ENCODE assay signal across 19 cellular contexts in genomic region chr12:105079011-105079570, GRCh38. TPM values are rescaled to one million over a fixed set of nuclear protein-coding genes. Genes with fewer than 3 reads are reported as not detected.
DNase-seq lines count a peak whose midpoint lies in the region; ATAC-seq, FAIRE-seq and TF ChIP-seq lines count a peak whose summit lies in the region.
"Had no signal": no experiment of that assay in that cellular context is flagged by ENCODE, and none has a peak within 500 bp of the region (broad histone marks: within the 10 kb centered on the region; RNA-seq: fewer than 3 reads in every experiment).

No MANE protein-coding gene starts in this region.

- H3K56ac ChIP-seq in H1 (replicated peaks; ENCODE audit: insufficient read length, low read depth, low read length), result no peak overlapping the region

- no peak overlapping the region for H3K9ac ChIP-seq in H1 (replicated peaks in 1 of 4; ENCODE audit: extremely low read depth in 1 of 4, low read depth in 3 of 4, low read length in 3 of 4)
- no peak overlapping the region for H3K9ac ChIP-seq in neural progenitor cell

- H3K4me1 Mint-ChIP-seq in neural progenitor cell, result peaks cover 9% of the 10 kb centered on the region

- ATAC-seq in GM21619 (IDR thresholded peaks at IDR 0.05; ENCODE audit: unreplicated experiment) (no peak), GM18907 (IDR thresholded peaks at IDR 0.05; ENCODE audit: unreplicated experiment) (no peak)

- no peak overlapping the region for H2BK120ac ChIP-seq in H1 (replicated peaks; ENCODE audit: low read depth, low read length)

- peaks cover 5% of the 10 kb centered on the region for H3K23me2 ChIP-seq in H1 (ENCODE audit: low read depth, low read length)

- DNase-seq in NCI-H748 (lab: John Stamatoyannopoulos, UW; ENCODE audit: unreplicated experiment), result peak; percentile 70
- DNase-seq in NCI-H748 treated with DMSO at 0.1 percent for 48 hours (lab: John Stamatoyannopoulos, UW), result no peak
- peak; percentile 24 for DNase-seq in NCI-H2107 (lab: John Stamatoyannopoulos, UW)
- DNase-seq in H1 (ENCODE audit: low read depth in 1 of 2, low spot score in 2 of 2), result no peak
- no peak for DNase-seq in neural progenitor cell (ENCODE audit: low spot score)
- no peak for DNase-seq in GOT3 (lab: John Stamatoyannopoulos, UW)
- DNase-seq: Caco-2; CD4-positive, alpha-beta T cell; DMS153; GDM1; NCI-H526 treated with DMSO at 0.1 percent for 48 hours; OCI-M1; Right ventricle myocardium superior had no signal

- no peaks in the 10 kb centered on the region for H3K9me3 Mint-ChIP-seq in neural progenitor cell
- H3K9me3 Mint-ChIP-seq: CD4-positive, alpha-beta T cell; T-helper 2 cell treated with Interferon-gamma antibody and Interleukin-4, amounts not matched to agents 5 μg/mL and 100 μg/mL, for 36 hours had no signal

- no peak for FAIRE-seq in H1 (lab: Jason Lieb, UNC)
- FAIRE-seq: A204.1, GM19239, H54 had no signal

- H4K91ac ChIP-seq in H1 (replicated peaks; ENCODE audit: insufficient read length, low read length), result no peak overlapping the region

- H2BK5ac ChIP-seq in H1 (ENCODE audit: low read depth, low read length), result no peak overlapping the region

- H3K18ac ChIP-seq in H1 (ENCODE audit: extremely low read depth, low read length), result no peak overlapping the region

- H3K23ac ChIP-seq in H1 (ENCODE audit: insufficient read length), result no peak overlapping the region

- TF ChIP-seq RAD21 in H1 (IDR thresholded peaks at IDR 0.05 in 1 of 2, conservative IDR thresholded peaks at IDR 0.05 in 1 of 2; ENCODE audit: low read depth in 2 of 2, low read length in 2 of 2), result no peak

- H3K9me3 ChIP-seq in H1 (ENCODE audit: insufficient read depth in 2 of 2, low read depth in 1 of 2, low read length in 1 of 2) (no peaks in the 10 kb centered on the region), neural progenitor cell (ENCODE audit: low read depth) (no peaks in the 10 kb centered on the region)
- H3K9me3 ChIP-seq: Caco-2 had no signal

- H3K27ac ChIP-seq in H1 (ENCODE audit: low read depth, low read length), result no peak overlapping the region
- no peak overlapping the region for H3K27ac ChIP-seq in neural progenitor cell

- no peak for TF ChIP-seq POLR2A in H1 (IDR thresholded peaks at IDR 0.05; ENCODE audit: control extremely low read depth in 1 of 2, low read depth in 2 of 2, low read length in 2 of 2)

- H3K4me3 Mint-ChIP-seq in neural progenitor cell, result no peak overlapping the region
- H3K4me3 Mint-ChIP-seq: CD4-positive, alpha-beta T cell; T-helper 2 cell treated with Interferon-gamma antibody and Interleukin-4, amounts not matched to agents 5 μg/mL and 100 μg/mL, for 36 hours had no signal

- no peak overlapping the region for H2AFZ ChIP-seq in H1 (ENCODE audit: low read length)
- peak overlapping the region; percentile 67 for H2AFZ ChIP-seq in neural progenitor cell (replicated peaks)

- H3K4me2 ChIP-seq in H1 (ENCODE audit: insufficient read depth in 1 of 2, low read depth in 2 of 2, low read length in 2 of 2), result no peak overlapping the region
- H3K4me2 ChIP-seq in neural progenitor cell, result no peak overlapping the region

- H3K27me3 Mint-ChIP-seq in neural progenitor cell (ENCODE audit: insufficient read depth, low read depth), result peaks cover 7% of the 10 kb centered on the region

- POLR2A ChIA-PET in H1 (lab: Charles Lee; ENCODE audit: partially characterized antibody), result interaction anchor here (0.9 to 1.7 kb wide), 3 partner anchors 9 to 29 kb away, joined by 3 to 7 read pairs (median 7); partner anchors contain the start of gene WASHC4

- no peak overlapping the region for H2BK15ac ChIP-seq in H1 (ENCODE audit: low read length)

- no peak overlapping the region for H2BK20ac ChIP-seq in H1 (ENCODE audit: low read length)

- no peaks in the 10 kb centered on the region for H3K79me1 ChIP-seq in H1 (ENCODE audit: low read depth, low read length)

- no peak overlapping the region for H3K14ac ChIP-seq in H1 (ENCODE audit: insufficient read length)

- H4K5ac ChIP-seq in H1 (ENCODE audit: insufficient read length, low read depth, low read length), result no peak overlapping the region

- H4K8ac ChIP-seq in H1 (ENCODE audit: extremely low read depth, insufficient read depth, low read length), result no peak overlapping the region

- H3K27me3 ChIP-seq in H1 (replicated peaks in 1 of 4; ENCODE audit: control insufficient read depth in 3 of 4, extremely low read depth in 1 of 4, insufficient read depth in 3 of 4, low read length in 3 of 4) (peaks cover 0 to 4% (median 2%) of the 10 kb centered on the region in 4 experiments; a peak in 3 of 7 replicates), neural progenitor cell (peaks cover 26% of the 10 kb centered on the region)

- H3K36me3 ChIP-seq in H1 (ENCODE audit: control insufficient read depth in 2 of 4, insufficient read depth in 4 of 4, low read length in 3 of 4) (no peaks in the 10 kb centered on the region), neural progenitor cell (no peaks in the 10 kb centered on the region)

- no peak overlapping the region for H3K27ac Mint-ChIP-seq in neural progenitor cell
- H3K27ac Mint-ChIP-seq: CD4-positive, alpha-beta T cell; T-helper 2 cell treated with Interferon-gamma antibody and Interleukin-4, amounts not matched to agents 5 μg/mL and 100 μg/mL, for 36 hours had no signal

- H2BK12ac ChIP-seq in H1 (ENCODE audit: low read depth, low read length), result no peak overlapping the region

- H3F3A ChIP-seq in neural progenitor cell (ENCODE audit: low read depth), result peaks cover 5% of the 10 kb centered on the region

- no peak for TF ChIP-seq CTCF in H1 (IDR thresholded peaks at IDR 0.05; ENCODE audit: control extremely low read depth in 1 of 3, insufficient read depth in 1 of 3, low read depth in 1 of 3, low read length in 3 of 3)
- TF ChIP-seq CTCF in neural progenitor cell (IDR thresholded peaks at IDR 0.05), result no peak

- no peaks in the 10 kb centered on the region for H3K36me3 Mint-ChIP-seq in neural progenitor cell

- H4K20me1 ChIP-seq in H1 (replicated peaks in 1 of 2; ENCODE audit: control insufficient read depth in 1 of 2, insufficient read depth in 2 of 2, low read length in 2 of 2), result no peaks in the 10 kb centered on the region
- H4K20me1 ChIP-seq in neural progenitor cell (ENCODE audit: low read depth), result no peaks in the 10 kb centered on the region

- no peak for TF ChIP-seq EP300 in H1 (IDR thresholded peaks at IDR 0.05; ENCODE audit: borderline replicate concordance in 1 of 2, low read depth in 2 of 2, low read length in 2 of 2)

- peaks cover 4 to 9% (median 5%) of the 10 kb centered on the region in 4 experiments; a peak in 6 of 7 replicates for H3K4me1 ChIP-seq in H1 (replicated peaks in 1 of 4; ENCODE audit: control insufficient read depth in 3 of 4, insufficient read depth in 4 of 4, low read length in 3 of 4)
- peaks cover 14% of the 10 kb centered on the region for H3K4me1 ChIP-seq in neural progenitor cell

- no peaks in the 10 kb centered on the region for H3K79me2 ChIP-seq in H1 (ENCODE audit: control insufficient read depth in 1 of 2, insufficient read depth in 2 of 2, low read length in 2 of 2)
- H3K79me2 ChIP-seq in neural progenitor cell (ENCODE audit: low read depth), result no peaks in the 10 kb centered on the region

- no peak overlapping the region for H3K4ac ChIP-seq in H1 (replicated peaks; ENCODE audit: insufficient read length, low read depth, low read length)

- 82% methylated on average over 5 of the region's 5 CpGs; no CpG with 5 or more reads in 1 of the 2 experiments for WGBS in H1 (ENCODE audit: extremely low coverage in 1 of 2, insufficient coverage in 1 of 2, insufficient read length in 1 of 2, insufficient replicate concordance in 2 of 2, low coverage in 1 of 2, low lambda C conversion rate in 2 of 2, missing lambda C conversion rate in 1 of 2), 2 experiments

- H3K4me3 ChIP-seq in H1 (ENCODE audit: extremely low read depth in 1 of 4, insufficient read depth in 2 of 4, low read depth in 3 of 4, low read length in 4 of 4) (no peak overlapping the region), neural progenitor cell (no peak overlapping the region)

- CTCF ChIA-PET in H1 (lab: Charles Lee; ENCODE audit: partially characterized antibody), result interaction anchor here (1.0 to 1.5 kb wide), 5 partner anchors 9 to 289 kb away, joined by 3 to 5 read pairs (median 4); partner anchors contain the start of gene WASHC4

- no peak overlapping the region; the same call in 1 of the 2 replicates for H2AK5ac ChIP-seq in H1 (ENCODE audit: low read depth, low read length)

TF ChIP-seq in H1, 55 proteins besides CTCF, POLR2A, EP300 and RAD21 (continues in another document):
- TF ChIP-seq CEBPB (IDR thresholded peaks at IDR 0.05; ENCODE audit: low read depth, low read length), result peak; percentile 85

RNA-seq across cellular contexts. Expression of gene ALDH1L2, which starts 5.2 kb away (rescaled TPM):
- 4.4 and 7.2 TPM in 2 replicates for total RNA-seq in H1 (2021; fragmentation: NEBNext Ultra II Directional; extraction: Animal tissue kit (Norgen Biotek cat#: 25700))
- polyA plus RNA-seq in H1 (2011; rRNA removed), result 3.7 and 3.9 TPM in 2 replicates
- 5.1 TPM for polyA plus RNA-seq in H1 (2011; cell fraction: cytosol; rRNA removed)
- 7.1 TPM for polyA plus RNA-seq in H1 (2011; cell fraction: nucleus; rRNA removed)
- polyA plus RNA-seq in H1 (2012, experiment 1 of 2), result 2.4 to 4.7 TPM (median 3.1 TPM) in 4 replicates
- 0.18 TPM for polyA plus RNA-seq in H1 (2012, experiment 2 of 2)
- 2.2 TPM for polyA plus RNA-seq in H1 (2013, experiment 1 of 2)
- polyA plus RNA-seq in H1 (2013, experiment 2 of 2), result 1.8 TPM
- polyA minus RNA-seq in H1 (2011; rRNA and poly(A)+ RNA removed), result 8.5 and 12.5 TPM in 2 replicates
- 3.9 TPM for polyA minus RNA-seq in H1 (2011; cell fraction: cytosol; rRNA and poly(A)+ RNA removed)
- polyA minus RNA-seq in H1 (2011; cell fraction: nucleus; rRNA and poly(A)+ RNA removed), result 12.9 TPM
- 0.13 and 0.68 TPM in 2 replicates for total RNA-seq in neural progenitor cell (ENCODE audit: low replicate concordance)

RNA-seq across cellular contexts. Expression of gene WASHC4, which starts 28.4 kb away (rescaled TPM):
- 38.5 and 40.2 TPM in 2 replicates for total RNA-seq in H1 (2021; fragmentation: NEBNext Ultra II Directional; extraction: Animal tissue kit (Norgen Biotek cat#: 25700))
- 6.8 and 13.0 TPM in 2 replicates for polyA plus RNA-seq in H1 (2011; rRNA removed)
- polyA plus RNA-seq in H1 (2011; cell fraction: cytosol; rRNA removed), result 18.3 TPM
- polyA plus RNA-seq in H1 (2011; cell fraction: nucleus; rRNA removed), result 8.5 TPM
- polyA plus RNA-seq in H1 (2012, experiment 1 of 2), result 11.6 to 29.8 TPM (median 16.3 TPM) in 4 replicates
- polyA plus RNA-seq in H1 (2012, experiment 2 of 2), result 1.2 TPM
- 46.6 TPM for polyA plus RNA-seq in H1 (2013, experiment 1 of 2)
- polyA plus RNA-seq in H1 (2013, experiment 2 of 2), result 46.6 TPM
- polyA minus RNA-seq in H1 (2011; rRNA and poly(A)+ RNA removed), result 31.9 and 49.9 TPM in 2 replicates
- 39.6 TPM for polyA minus RNA-seq in H1 (2011; cell fraction: cytosol; rRNA and poly(A)+ RNA removed)
- 92.1 TPM for polyA minus RNA-seq in H1 (2011; cell fraction: nucleus; rRNA and poly(A)+ RNA removed)
- 53.9 and 81.1 TPM in 2 replicates for total RNA-seq in neural progenitor cell (ENCODE audit: low replicate concordance)

Comparison
In these comparisons a context has a peak if more than half of its experiments do, and no peak if none do; other contexts are left out.
1. DNase-seq: peak in NCI-H748 (single experiment) and NCI-H2107 (single experiment); none in NCI-H748 treated with DMSO at 0.1 percent for 48 hours (single experiment), H1 (0 of 2), neural progenitor cell (single experiment) and GOT3 (single experiment).